ENCODE assay signal across 1 cellular context in genomic region chr16:84014570-84015327, GRCh38.
TF ChIP-seq lines count a peak whose summit lies in the region.

No MANE protein-coding gene starts in this region.

TF ChIP-seq in H1, 55 proteins besides CTCF, POLR2A, EP300 and RAD21:
- no peak for TF ChIP-seq SAP30 (IDR thresholded peaks at IDR 0.05; ENCODE audit: insufficient read depth, insufficient replicate concordance, low read length)
- 0 out of 2 replicates have a peak, but pooled peaks have one; percentile 28 for TF ChIP-seq MAX (IDR thresholded peaks at IDR 0.05)
